In genomic region chr5:91381134-91381773, GRCh38 we compare ENCODE assay signal across 8 cellular contexts. TPM values are rescaled to one million over a fixed set of nuclear protein-coding genes. Genes with fewer than 3 reads are reported as not detected.
DNase-seq lines count a peak whose midpoint lies in the region; ATAC-seq and TF ChIP-seq lines count a peak whose summit lies in the region.

No MANE protein-coding gene starts in this region.

- ATAC-seq in upper lobe of left lung (ENCODE audit: low FRiP score in 2 of 2), result no peak
- no peak for ATAC-seq in HG02588 (IDR thresholded peaks at IDR 0.05; ENCODE audit: unreplicated experiment)

- H3K27me3 ChIP-seq in ascending aorta (no peaks in the 10 kb centered on the region), liver (ENCODE audit: control insufficient read depth in 4 of 4, insufficient read depth in 4 of 4, low read length in 3 of 4) (no peaks in the 10 kb centered on the region), upper lobe of left lung (no peaks in the 10 kb centered on the region)

- no peak for TF ChIP-seq RAD21 in liver (IDR thresholded peaks at IDR 0.05)

- peaks cover 40% of the 10 kb centered on the region for H3K4me1 Mint-ChIP-seq in activated naive CD4-positive, alpha-beta T cell treated with anti-CD3 and anti-CD28 coated beads, Interleukin-2, amount 50 U/mL, for 24 hours

- H3K36me3 Mint-ChIP-seq in activated naive CD4-positive, alpha-beta T cell treated with anti-CD3 and anti-CD28 coated beads, Interleukin-2, amount 50 U/mL, for 24 hours, result peaks cover 10% of the 10 kb centered on the region

- H3K9me3 Mint-ChIP-seq in activated naive CD4-positive, alpha-beta T cell treated with anti-CD3 and anti-CD28 coated beads, Interleukin-2, amount 50 U/mL, for 24 hours, result no peaks in the 10 kb centered on the region

- TF ChIP-seq POLR2A in upper lobe of left lung (IDR thresholded peaks at IDR 0.05), result peak in 2 of 4 donors; percentile 75 to 87

- no peak for DNase-seq in activated naive CD4-positive, alpha-beta T cell treated with anti-CD3 and anti-CD28 coated beads, Interleukin-2, amount 50 U/mL, for 16 hours
- DNase-seq in ascending aorta (ENCODE audit: low spot score in 2 of 2) (no peak), upper lobe of left lung (no peak), NCI-H187 (lab: John Stamatoyannopoulos, UW) (no peak), putamen (ENCODE audit: low spot score) (no peak)

- H3K4me3 Mint-ChIP-seq in activated naive CD4-positive, alpha-beta T cell treated with anti-CD3 and anti-CD28 coated beads, Interleukin-2, amount 50 U/mL, for 24 hours, result peak overlapping the region; percentile 97

- peaks cover 4 to 10% of the 10 kb centered on the region in 2 donors for H3K4me1 ChIP-seq in ascending aorta
- peaks cover 0 to 14% (median 7%) of the 10 kb centered on the region in 4 donors for H3K4me1 ChIP-seq in liver (ENCODE audit: control insufficient read depth in 4 of 4, insufficient read depth in 4 of 4, low read length in 3 of 4)
- peaks cover 15 to 34% (median 26%) of the 10 kb centered on the region in 4 donors for H3K4me1 ChIP-seq in upper lobe of left lung

- under 1% methylated on average over 9 of the region's 9 CpGs for WGBS in liver
- WGBS in upper lobe of left lung, 2 donors, result 0% methylated on average over 9 of the region's 9 CpGs

- no peaks in the 10 kb centered on the region for H3K9me3 ChIP-seq in ascending aorta
- no peaks in the 10 kb centered on the region for H3K9me3 ChIP-seq in liver (ENCODE audit: control insufficient read depth in 4 of 4, low read length in 3 of 4)
- H3K9me3 ChIP-seq in upper lobe of left lung, result no peaks in the 10 kb centered on the region

- no peak for TF ChIP-seq CTCF in ascending aorta (IDR thresholded peaks at IDR 0.05)
- no peak for TF ChIP-seq CTCF in liver (IDR thresholded peaks at IDR 0.05; ENCODE audit: low read depth, low read length, missing input control)
- no peak for TF ChIP-seq CTCF in upper lobe of left lung (IDR thresholded peaks at IDR 0.05)

- H3K4me3 ChIP-seq in ascending aorta, result peak overlapping the region; percentile 75 to 86
- peak overlapping the region; percentile 72 to 97 (median 80) for H3K4me3 ChIP-seq in liver (ENCODE audit: low read depth in 1 of 3, low read length in 3 of 3)
- peak overlapping the region; percentile 52 to 76 (median 66) for H3K4me3 ChIP-seq in upper lobe of left lung

- H3K27ac ChIP-seq in ascending aorta (peak overlapping the region; percentile 95 to 98), liver (ENCODE audit: low read depth in 1 of 2, low read length in 2 of 2) (peak overlapping the region; percentile 99 to 100), upper lobe of left lung (peak overlapping the region; percentile 99)

- intact Hi-C loops in ascending aorta (cut with DNase I), result loop anchor here (5.0 kb wide), 3 partner anchors 84 to 854 kb away; partner anchors contain the start of gene LYSMD3

- H3K36me3 ChIP-seq in ascending aorta (peaks cover 0 to 5% of the 10 kb centered on the region in 2 donors), liver (ENCODE audit: control insufficient read depth in 4 of 4, insufficient read depth in 3 of 4, low read depth in 1 of 4, low read length in 3 of 4) (peaks cover 0 to 17% (median 4%) of the 10 kb centered on the region in 4 donors), upper lobe of left lung (peaks cover 0 to 20% (median 4%) of the 10 kb centered on the region in 4 donors)

- H3K27me3 Mint-ChIP-seq in activated naive CD4-positive, alpha-beta T cell treated with anti-CD3 and anti-CD28 coated beads, Interleukin-2, amount 50 U/mL, for 24 hours, result no peaks in the 10 kb centered on the region

- H3K27ac Mint-ChIP-seq in activated naive CD4-positive, alpha-beta T cell treated with anti-CD3 and anti-CD28 coated beads, Interleukin-2, amount 50 U/mL, for 24 hours, result peak overlapping the region; percentile 98

- TF ChIP-seq EP300 in upper lobe of left lung (IDR thresholded peaks at IDR 0.05), result no peak

- peak overlapping the region; percentile 100 for H3K9ac ChIP-seq in liver (ENCODE audit: low read depth in 1 of 2, low read length in 2 of 2)

TF ChIP-seq in liver, 16 proteins besides CTCF, POLR2A, EP300 and RAD21:
- TF ChIP-seq, protein P1, sequence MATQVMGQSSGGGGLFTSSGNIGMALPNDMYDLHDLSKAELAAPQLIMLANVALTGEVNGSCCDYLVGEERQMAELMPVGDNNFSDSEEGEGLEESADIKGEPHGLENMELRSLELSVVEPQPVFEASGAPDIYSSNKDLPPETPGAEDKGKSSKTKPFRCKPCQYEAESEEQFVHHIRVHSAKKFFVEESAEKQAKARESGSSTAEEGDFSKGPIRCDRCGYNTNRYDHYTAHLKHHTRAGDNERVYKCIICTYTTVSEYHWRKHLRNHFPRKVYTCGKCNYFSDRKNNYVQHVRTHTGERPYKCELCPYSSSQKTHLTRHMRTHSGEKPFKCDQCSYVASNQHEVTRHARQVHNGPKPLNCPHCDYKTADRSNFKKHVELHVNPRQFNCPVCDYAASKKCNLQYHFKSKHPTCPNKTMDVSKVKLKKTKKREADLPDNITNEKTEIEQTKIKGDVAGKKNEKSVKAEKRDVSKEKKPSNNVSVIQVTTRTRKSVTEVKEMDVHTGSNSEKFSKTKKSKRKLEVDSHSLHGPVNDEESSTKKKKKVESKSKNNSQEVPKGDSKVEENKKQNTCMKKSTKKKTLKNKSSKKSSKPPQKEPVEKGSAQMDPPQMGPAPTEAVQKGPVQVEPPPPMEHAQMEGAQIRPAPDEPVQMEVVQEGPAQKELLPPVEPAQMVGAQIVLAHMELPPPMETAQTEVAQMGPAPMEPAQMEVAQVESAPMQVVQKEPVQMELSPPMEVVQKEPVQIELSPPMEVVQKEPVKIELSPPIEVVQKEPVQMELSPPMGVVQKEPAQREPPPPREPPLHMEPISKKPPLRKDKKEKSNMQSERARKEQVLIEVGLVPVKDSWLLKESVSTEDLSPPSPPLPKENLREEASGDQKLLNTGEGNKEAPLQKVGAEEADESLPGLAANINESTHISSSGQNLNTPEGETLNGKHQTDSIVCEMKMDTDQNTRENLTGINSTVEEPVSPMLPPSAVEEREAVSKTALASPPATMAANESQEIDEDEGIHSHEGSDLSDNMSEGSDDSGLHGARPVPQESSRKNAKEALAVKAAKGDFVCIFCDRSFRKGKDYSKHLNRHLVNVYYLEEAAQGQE (IDR thresholded peaks at IDR 0.05), result peak; percentile 93
- TF ChIP-seq FOXA2 (IDR thresholded peaks at IDR 0.05) (no peak), FOXA1 (IDR thresholded peaks at IDR 0.05) (no peak), JUND (IDR thresholded peaks at IDR 0.05) (peak in 1 of 2 donors; percentile 9), TAF1 (conservative IDR thresholded peaks at IDR 0.05) (peak; percentile 88), YY1 (IDR thresholded peaks at IDR 0.05) (peak; percentile 89), EGR1 (IDR thresholded peaks at IDR 0.05; ENCODE audit: low read depth in 2 of 2) (peak in 1 of 2 donors; percentile 25), HNF4G (IDR thresholded peaks at IDR 0.05) (no peak), HNF4A (conservative IDR thresholded peaks at IDR 0.05) (no peak), MAX (IDR thresholded peaks at IDR 0.05) (no peak), RXRA (IDR thresholded peaks at IDR 0.05) (no peak), GABPA (IDR thresholded peaks at IDR 0.05 in 1 of 2, conservative IDR thresholded peaks at IDR 0.05 in 1 of 2) (no peak), NR2F2 (IDR thresholded peaks at IDR 0.05) (no peak)
- TF ChIP-seq, protein P2, sequence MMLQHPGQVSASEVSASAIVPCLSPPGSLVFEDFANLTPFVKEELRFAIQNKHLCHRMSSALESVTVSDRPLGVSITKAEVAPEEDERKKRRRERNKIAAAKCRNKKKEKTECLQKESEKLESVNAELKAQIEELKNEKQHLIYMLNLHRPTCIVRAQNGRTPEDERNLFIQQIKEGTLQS (IDR thresholded peaks at IDR 0.05), result no peak
- TF ChIP-seq, protein P3, sequence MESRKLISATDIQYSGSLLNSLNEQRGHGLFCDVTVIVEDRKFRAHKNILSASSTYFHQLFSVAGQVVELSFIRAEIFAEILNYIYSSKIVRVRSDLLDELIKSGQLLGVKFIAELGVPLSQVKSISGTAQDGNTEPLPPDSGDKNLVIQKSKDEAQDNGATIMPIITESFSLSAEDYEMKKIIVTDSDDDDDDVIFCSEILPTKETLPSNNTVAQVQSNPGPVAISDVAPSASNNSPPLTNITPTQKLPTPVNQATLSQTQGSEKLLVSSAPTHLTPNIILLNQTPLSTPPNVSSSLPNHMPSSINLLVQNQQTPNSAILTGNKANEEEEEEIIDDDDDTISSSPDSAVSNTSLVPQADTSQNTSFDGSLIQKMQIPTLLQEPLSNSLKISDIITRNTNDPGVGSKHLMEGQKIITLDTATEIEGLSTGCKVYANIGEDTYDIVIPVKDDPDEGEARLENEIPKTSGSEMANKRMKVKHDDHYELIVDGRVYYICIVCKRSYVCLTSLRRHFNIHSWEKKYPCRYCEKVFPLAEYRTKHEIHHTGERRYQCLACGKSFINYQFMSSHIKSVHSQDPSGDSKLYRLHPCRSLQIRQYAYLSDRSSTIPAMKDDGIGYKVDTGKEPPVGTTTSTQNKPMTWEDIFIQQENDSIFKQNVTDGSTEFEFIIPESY (IDR thresholded peaks at IDR 0.05), result no peak

RNA-seq across cellular contexts. Expression of gene ARRDC3, which starts 1.9 kb away (rescaled TPM):
- total RNA-seq in ascending aorta (30.1 TPM), liver (10 to 100 TPM; 33.3 to 34.7 TPM), upper lobe of left lung (100 to 1,000 TPM in 3 of 6 donors, 10 to 100 TPM in 3; 43.2 to 175 (median 107) TPM)
- polyA plus RNA-seq in liver, result 10 to 100 TPM in 1 of 2 donors, 1 to 10 TPM in 1; 8.8 to 70.4 TPM
